Comparison of ENCODE assay signal across 14 cellular contexts in the genomic region with DNA sequence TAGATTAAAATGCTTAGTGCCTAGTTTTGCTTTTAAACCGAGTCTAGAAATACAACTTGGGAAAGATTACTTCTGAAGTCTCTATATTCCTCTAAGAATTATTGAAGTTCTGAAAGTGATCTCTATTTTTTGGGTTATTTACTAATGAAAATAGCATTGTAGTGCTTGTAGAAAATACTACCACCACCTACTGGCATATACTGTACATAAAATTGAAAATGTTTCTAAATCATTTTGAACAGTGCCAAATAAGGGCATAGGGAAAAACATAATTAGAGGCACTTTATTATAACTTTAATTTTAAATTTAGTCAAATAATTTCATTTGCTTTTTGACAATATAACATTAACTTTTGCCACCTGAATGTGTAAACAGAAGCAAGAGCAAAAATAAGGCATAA.
DNase-seq lines count a peak whose midpoint lies in the region; TF ChIP-seq lines count a peak whose summit lies in the region.
"Had no signal": no experiment of that assay in that cellular context is flagged by ENCODE, and none has a peak within 500 bp of the region (broad histone marks: within the 10 kb centered on the region; RNA-seq: fewer than 3 reads in every experiment).

No MANE protein-coding gene starts in this region.

- no peak overlapping the region for H3K4me3 Mint-ChIP-seq in immature natural killer cell
- H3K4me3 Mint-ChIP-seq: activated T-cell treated with anti-CD3 and anti-CD28 coated beads, Interleukin-2, amount 50 U/mL, for 4 hours; CD4-positive, alpha-beta memory T cell; T-cell had no signal

- H3K9me3 Mint-ChIP-seq in immature natural killer cell, result peaks cover 0 to 2% (median 0%) of the 10 kb centered on the region in 6 donors
- H3K9me3 Mint-ChIP-seq: activated T-cell treated with anti-CD3 and anti-CD28 coated beads, Interleukin-2, amount 50 U/mL, for 4 hours had no signal

- H3K4me3 ChIP-seq in coronary artery, result peak overlapping the region; percentile 37
- H3K4me3 ChIP-seq: stomach had no signal

- no peaks in the 10 kb centered on the region for H3K27me3 Mint-ChIP-seq in immature natural killer cell (ENCODE audit: low read depth in 3 of 3)
- H3K27me3 Mint-ChIP-seq: CD4-positive, alpha-beta memory T cell; T-cell had no signal

- TF ChIP-seq CTCF in C4-2B (conservative IDR thresholded peaks at IDR 0.05), result peak; percentile 8; the same call in 1 of the 2 replicates
- TF ChIP-seq CTCF in coronary artery (IDR thresholded peaks at IDR 0.05), result no peak

- peak; percentile 6 for DNase-seq in NAMALWA (ENCODE audit: low spot score)
- DNase-seq in coronary artery (ENCODE audit: low spot score), result no peak
- DNase-seq in myocyte (ENCODE audit: low read depth), result peak; percentile 21
- no peak for DNase-seq in NCI-H1436 treated with DMSO at 0.1 percent for 48 hours (lab: John Stamatoyannopoulos, UW)
- no peak for DNase-seq in nucleus accumbens (lab: John Stamatoyannopoulos, UW)
- DNase-seq in immature natural killer cell, result no peak
- DNase-seq in cerebellar cortex (ENCODE audit: low spot score), result no peak
- DNase-seq: activated CD4-positive, alpha-beta T cell treated with anti-CD3 and anti-CD28 coated beads for 4 hours; activated T-cell treated with anti-CD3 and anti-CD28 coated beads, Interleukin-2, amount 50 U/mL, for 4 hours; CD4-positive, alpha-beta memory T cell; NCI-H2227 treated with DMSO at 0.1 percent for 48 hours; stomach; T-cell had no signal

- no peaks in the 10 kb centered on the region for H3K36me3 Mint-ChIP-seq in immature natural killer cell
- H3K36me3 Mint-ChIP-seq: CD4-positive, alpha-beta memory T cell; T-cell had no signal

- no peaks in the 10 kb centered on the region for H3K4me1 Mint-ChIP-seq in immature natural killer cell
- H3K4me1 Mint-ChIP-seq: CD4-positive, alpha-beta memory T cell; T-cell had no signal

- H3K27ac ChIP-seq in C4-2B (no peak overlapping the region), coronary artery (no peak overlapping the region)

- H3K27ac Mint-ChIP-seq in immature natural killer cell, result no peak overlapping the region
- H3K27ac Mint-ChIP-seq: CD4-positive, alpha-beta memory T cell; T-cell had no signal

Comparison
In these comparisons a context has a peak if more than half of its experiments do, and no peak if none do; other contexts are left out.
1. DNase-seq: peak in NAMALWA (single experiment) and myocyte (single experiment); none in coronary artery (single experiment), NCI-H1436 treated with DMSO at 0.1 percent for 48 hours (single experiment), nucleus accumbens (0 of 56), immature natural killer cell (0 of 3) and cerebellar cortex (single experiment).